Comparison of ENCODE assay signal across 28 cellular contexts in genomic region chr2:128997166-128997866, GRCh38.
"Had no signal": no experiment of that assay in that cellular context is flagged by ENCODE, and none has a peak within 500 bp of the region (broad histone marks: within the 10 kb centered on the region; RNA-seq: fewer than 3 reads in every experiment).

No MANE protein-coding gene starts in this region.

- H3K4me1 ChIP-seq: pancreas, prostate gland, right lobe of liver, sigmoid colon, suprapubic skin, testis, tibial artery, transverse colon, uterus had no signal

- H3K27ac ChIP-seq: pancreas, prostate gland, right lobe of liver, sigmoid colon, suprapubic skin, testis, tibial artery, transverse colon, uterus had no signal

- H3K9me3 ChIP-seq: pancreas, prostate gland, right lobe of liver, suprapubic skin, testis, tibial artery, transverse colon, uterus had no signal

- H3K27me3 Mint-ChIP-seq: stimulated activated memory B cell treated with anti-CD40 and anti-IgM and Interleukin-4, amounts not matched to agents 10 μg/mL and 1 μg/mL and 100 μg/mL, for 72 hours had no signal

- H3K4me3 Mint-ChIP-seq: naive thymus-derived CD4-positive, alpha-beta T cell; natural killer cell; nephron; neural crest cell; stimulated activated memory B cell treated with anti-CD40 and anti-IgM and Interleukin-4, amounts not matched to agents 10 μg/mL and 1 μg/mL and 100 μg/mL, for 72 hours; stimulated activated naive CD8-positive, alpha-beta T cell treated with anti-CD3 and anti-CD28 coated beads, Interleukin-15, amount 100 ng/mL, for 72 hours; type B pancreatic cell had no signal

- H3K36me3 Mint-ChIP-seq: naive thymus-derived CD4-positive, alpha-beta T cell; natural killer cell; stimulated activated memory B cell treated with anti-CD40 and anti-IgM and Interleukin-4, amounts not matched to agents 10 μg/mL and 1 μg/mL and 100 μg/mL, for 72 hours; type B pancreatic cell had no signal

- H3K4me3 ChIP-seq: pancreas, prostate gland, right lobe of liver, sigmoid colon, suprapubic skin, testis, tibial artery, transverse colon, uterus had no signal

- H3K27me3 ChIP-seq: pancreas, right lobe of liver, sigmoid colon, suprapubic skin, testis, tibial artery, transverse colon, uterus had no signal

- H3K4me1 Mint-ChIP-seq: naive thymus-derived CD4-positive, alpha-beta T cell; natural killer cell; nephron; neural crest cell; stimulated activated memory B cell treated with anti-CD40 and anti-IgM and Interleukin-4, amounts not matched to agents 10 μg/mL and 1 μg/mL and 100 μg/mL, for 72 hours; stimulated activated naive CD8-positive, alpha-beta T cell treated with anti-CD3 and anti-CD28 coated beads, Interleukin-15, amount 100 ng/mL, for 72 hours had no signal

- H3K36me3 ChIP-seq: pancreas, prostate gland, right lobe of liver, sigmoid colon, suprapubic skin, tibial artery, transverse colon, uterus had no signal

- H3K9me3 Mint-ChIP-seq: stimulated activated memory B cell treated with anti-CD40 and anti-IgM and Interleukin-4, amounts not matched to agents 10 μg/mL and 1 μg/mL and 100 μg/mL, for 72 hours; stimulated activated naive CD8-positive, alpha-beta T cell treated with anti-CD3 and anti-CD28 coated beads, Interleukin-15, amount 100 ng/mL, for 72 hours had no signal

- H3K27ac Mint-ChIP-seq: naive thymus-derived CD4-positive, alpha-beta T cell; natural killer cell; nephron; stimulated activated memory B cell treated with anti-CD40 and anti-IgM and Interleukin-4, amounts not matched to agents 10 μg/mL and 1 μg/mL and 100 μg/mL, for 72 hours; type B pancreatic cell had no signal

- DNase-seq: naive thymus-derived CD4-positive, alpha-beta T cell; natural killer cell; occipital lobe; pancreas; retina; right cardiac atrium; right lobe of liver; sigmoid colon; small intestine; stimulated activated CD4-positive, alpha-beta T cell treated with anti-CD3 and anti-CD28 coated beads, Interleukin-15, amount 100 ng/mL, for 24 hours; stimulated activated CD4-positive, alpha-beta T cell treated with anti-CD3 and anti-CD28 coated beads, Interleukin-2, amount 100 ng/mL, for 24 hours; stimulated activated CD4-positive, alpha-beta T cell treated with anti-CD3 and anti-CD28 coated beads, Interleukin-4, amount 100 ng/mL, for 1 hour; stimulated activated CD4-positive, alpha-beta T cell treated with anti-CD3 and anti-CD28 coated beads, Interleukin-4, amount 100 ng/mL, for 4 hours; stimulated activated CD8-positive, alpha-beta memory T cell treated with anti-CD3 and anti-CD28 coated beads, Interleukin-4, amount 100 ng/mL, for 48 hours; stimulated activated naive CD4-positive, alpha-beta T cell; stimulated activated naive CD8-positive, alpha-beta T cell treated with anti-CD3 and anti-CD28 coated beads, Interleukin-15, amount 100 ng/mL, for 72 hours; stimulated activated naive CD8-positive, alpha-beta T cell treated with anti-CD3 and anti-CD28 coated beads, Interleukin-15, Interleukin-2, amounts not matched to agents 100 U/mL and 50 U/mL, for 24 hours; substantia nigra; testis; tibial artery; transverse colon; uterus had no signal

- ATAC-seq: naive thymus-derived CD4-positive, alpha-beta T cell; natural killer cell; pancreas; right cardiac atrium; stimulated activated memory B cell treated with anti-CD40 and anti-IgM and Interleukin-4, amounts not matched to agents 10 μg/mL and 1 μg/mL and 100 μg/mL, for 72 hours; stimulated activated naive CD8-positive, alpha-beta T cell treated with anti-CD3 and anti-CD28 coated beads, Interleukin-15, amount 100 ng/mL, for 72 hours; stimulated activated naive CD8-positive, alpha-beta T cell treated with anti-CD3 and anti-CD28 coated beads, Interleukin-15, Interleukin-2, amounts not matched to agents 100 U/mL and 50 U/mL, for 24 hours had no signal
